9 cellular contexts compared by ENCODE assay signal in the genomic region with DNA sequence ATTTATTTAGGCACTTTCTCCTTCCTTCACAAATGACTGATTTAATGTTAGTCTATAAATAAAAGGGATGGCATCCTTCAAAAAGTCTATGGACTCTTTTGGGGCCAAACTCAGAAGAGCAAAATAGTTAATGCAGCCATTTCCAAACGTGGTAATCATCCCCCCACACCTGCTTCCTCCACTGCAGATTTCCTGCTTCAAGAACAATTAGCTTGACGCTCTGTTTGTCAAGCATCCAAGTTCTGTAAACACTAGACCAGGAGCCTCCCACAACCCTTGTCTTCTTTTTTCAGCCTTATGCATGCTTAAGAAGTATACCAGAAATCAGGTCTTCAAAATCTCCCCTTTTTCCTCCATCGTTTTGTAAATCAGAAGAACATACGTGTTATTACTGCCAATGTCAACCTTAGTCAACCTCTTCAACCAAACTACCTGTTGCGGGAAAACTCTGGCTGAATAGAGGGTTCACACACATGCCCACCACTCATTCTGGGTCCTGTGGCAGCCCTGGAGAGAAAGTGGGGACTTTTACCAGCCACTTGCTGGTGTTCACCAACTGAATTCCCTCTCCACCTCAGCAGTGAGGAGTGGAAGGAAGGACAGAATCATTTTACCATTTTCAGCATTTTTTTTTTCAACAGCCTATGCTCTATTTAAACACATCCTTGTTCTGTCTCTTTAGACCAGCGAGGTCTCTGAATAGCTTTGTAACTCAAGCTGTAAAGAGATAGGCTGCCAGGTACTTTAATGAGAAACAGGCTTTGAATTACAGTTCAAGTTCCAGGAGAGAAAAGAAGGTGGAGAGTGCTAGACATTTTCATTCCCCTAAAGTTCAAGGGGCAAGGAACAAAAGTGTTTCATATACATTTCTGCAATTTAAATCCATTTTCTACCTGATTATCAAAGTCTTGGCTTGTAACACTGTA. TPM values are rescaled to one million over a fixed set of nuclear protein-coding genes. Genes with fewer than 3 reads are reported as not detected.
DNase-seq lines count a peak whose midpoint lies in the region; ATAC-seq and TF ChIP-seq lines count a peak whose summit lies in the region.
"Had no signal": no experiment of that assay in that cellular context is flagged by ENCODE, and none has a peak within 500 bp of the region (broad histone marks: within the 10 kb centered on the region; RNA-seq: fewer than 3 reads in every experiment).

No MANE protein-coding gene starts in this region.

- H3K36me3 Mint-ChIP-seq in activated naive CD8-positive, alpha-beta T cell treated with anti-CD3 and anti-CD28 coated beads, Interleukin-2, amount 50 U/mL, for 24 hours (ENCODE audit: low read depth): no peaks in the 10 kb centered on the region

- no peaks in the 10 kb centered on the region for H3K9me3 ChIP-seq in thoracic aorta

- no peak overlapping the region for H3K27ac Mint-ChIP-seq in activated naive CD8-positive, alpha-beta T cell treated with anti-CD3 and anti-CD28 coated beads, Interleukin-2, amount 50 U/mL, for 24 hours

- H3K27me3 Mint-ChIP-seq in activated naive CD8-positive, alpha-beta T cell treated with anti-CD3 and anti-CD28 coated beads, Interleukin-2, amount 50 U/mL, for 24 hours: peaks cover 63% of the 10 kb centered on the region

- no peaks in the 10 kb centered on the region for H3K27me3 ChIP-seq in thoracic aorta (replicated peaks; ENCODE audit: insufficient read depth)

- peak overlapping the region; percentile 11 for H3K4me3 ChIP-seq in thoracic aorta

- H3K4me1 ChIP-seq in thoracic aorta (ENCODE audit: control insufficient read depth in 1 of 2, low read depth in 2 of 2): peaks cover 11 to 93% of the 10 kb centered on the region in 2 donors

- no peak overlapping the region for H3K4me3 Mint-ChIP-seq in activated naive CD8-positive, alpha-beta T cell treated with anti-CD3 and anti-CD28 coated beads, Interleukin-2, amount 50 U/mL, for 24 hours

- H3K4me1 Mint-ChIP-seq in activated naive CD8-positive, alpha-beta T cell treated with anti-CD3 and anti-CD28 coated beads, Interleukin-2, amount 50 U/mL, for 24 hours: peaks cover 24% of the 10 kb centered on the region

- in situ Hi-C loops in GM13976 (cut with MboI; ENCODE audit: low sequenced_read_pairs, unreplicated experiment): no loop called here

- H3K27ac ChIP-seq in adipose tissue (ENCODE audit: low read depth, low read length) (peak overlapping the region; percentile 38), thoracic aorta (peak overlapping the region; percentile 37 to 77)

- no peak for ATAC-seq in thoracic aorta (ENCODE audit: insufficient number of reproducible peaks, low FRiP score, low read depth)
- no peak for ATAC-seq in activated naive CD8-positive, alpha-beta T cell treated with anti-CD3 and anti-CD28 coated beads, Interleukin-2, amount 50 U/mL, for 24 hours

- no peaks in the 10 kb centered on the region for H3K36me3 ChIP-seq in thoracic aorta

- DNase-seq in NCI-H1417 treated with DMSO at 0.1 percent for 48 hours (lab: John Stamatoyannopoulos, UW) (peak; percentile 37), left kidney (ENCODE audit: low read depth, low spot score) (peak; percentile 65), thoracic aorta (ENCODE audit: low spot score) (no peak), NCI-H226 (no peak), GM13976 (ENCODE audit: low spot score) (no peak)
- DNase-seq in activated naive CD8-positive, alpha-beta T cell treated with anti-CD3 and anti-CD28 coated beads, Interleukin-2, amount 50 U/mL, for 24 hours: no peak
- DNase-seq: cerebellar nuclear complex, NCI-H82 had no signal

- TF ChIP-seq CTCF in thoracic aorta (IDR thresholded peaks at IDR 0.05): no peak
- no peak for TF ChIP-seq CTCF in GM13976 (IDR thresholded peaks at IDR 0.05; ENCODE audit: borderline replicate concordance, control extremely low read depth, extremely low read depth, insufficient read depth, missing control alignments)

- no peaks in the 10 kb centered on the region for H3K9me3 Mint-ChIP-seq in activated naive CD8-positive, alpha-beta T cell treated with anti-CD3 and anti-CD28 coated beads, Interleukin-2, amount 50 U/mL, for 24 hours

- 39 to 54% (median 47%) methylated on average over 6 of the region's 6 CpGs for WGBS in adipose tissue, 3 donors

RNA-seq across cellular contexts. Expression of gene EFNB2, which starts 39.1 kb away (rescaled TPM):
- 10 to 100 TPM in 2 of 3 donors, 1 to 10 TPM in 1; 3.9 to 18.3 (median 11.4) TPM for polyA plus RNA-seq in adipose tissue
- 10 to 100 TPM; 27.2 to 45.2 TPM for total RNA-seq in thoracic aorta

Comparison
In these comparisons a context has a peak if more than half of its experiments do, and no peak if none do; other contexts are left out.
1. DNase-seq: peak in NCI-H1417 treated with DMSO at 0.1 percent for 48 hours (single experiment) and left kidney (single experiment); none in thoracic aorta (single experiment), NCI-H226 (single experiment), GM13976 (single experiment) and activated naive CD8-positive, alpha-beta T cell treated with anti-CD3 and anti-CD28 coated beads, Interleukin-2, amount 50 U/mL, for 24 hours (single experiment).